Comparison of ENCODE assay signal across 7 cellular contexts in the genomic region with DNA sequence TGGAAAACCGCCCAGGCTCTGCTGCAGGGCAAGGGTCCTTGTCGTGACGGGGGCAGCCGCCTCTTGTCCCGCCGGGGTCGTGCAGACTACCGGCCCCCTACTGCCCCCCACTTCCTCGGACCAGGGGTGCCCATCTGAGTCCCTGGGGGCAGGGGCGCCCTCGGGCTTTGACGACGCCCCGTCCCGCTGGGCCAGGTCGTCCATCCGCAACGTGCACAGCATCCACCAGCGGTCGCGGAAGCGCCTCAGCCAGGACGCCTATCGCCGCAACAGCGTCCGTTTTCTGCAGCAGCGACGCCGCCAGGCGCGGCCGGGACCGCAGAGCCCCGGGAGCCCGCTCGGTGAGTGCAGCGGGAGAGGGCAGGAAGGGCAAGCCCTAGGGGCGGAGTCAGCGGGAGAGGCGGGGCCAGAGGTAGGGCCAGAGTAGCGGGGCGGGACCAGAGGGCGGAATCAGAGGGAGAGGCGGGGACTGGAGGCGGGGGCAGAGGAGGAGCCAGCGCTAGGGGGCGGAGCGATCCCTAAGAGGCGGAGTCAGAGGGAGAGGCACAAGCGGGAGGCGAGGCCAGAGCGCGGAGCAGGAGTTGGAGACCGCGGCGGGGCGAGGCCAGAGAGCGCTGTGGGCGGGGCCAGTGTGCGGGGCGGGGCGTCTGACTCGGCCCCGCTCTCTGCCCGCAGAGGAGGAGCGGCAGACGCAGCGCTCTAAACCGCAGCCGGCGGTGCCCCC.
DNase-seq lines count a peak whose midpoint lies in the region; ATAC-seq and TF ChIP-seq lines count a peak whose summit lies in the region.
"Not testable (repeated sequence)": the region's sequence is repeated elsewhere in the genome, so short reads cannot be mapped to it uniquely, and the experiment has no call there.

No MANE protein-coding gene starts in this region.

- DNase-seq in PC-9 (peak in 1 of 2 experiments; percentile 98), activated T-cell treated with anti-CD3 and anti-CD28 coated beads for 24 hours (ENCODE audit: low read depth) (peak; percentile 83), mesenteric fat pad (ENCODE audit: low spot score) (peak; percentile 93)
- DNase-seq in effector CD4-positive, alpha-beta T cell = peak; percentile 83
- peak; percentile 85 to 86 for DNase-seq in stimulated activated CD4-positive, alpha-beta T cell treated with anti-CD3 and anti-CD28 coated beads, Interleukin-2, amount 100 ng/mL, for 48 hours

- not testable (repeated sequence) for H3K36me3 ChIP-seq in PC-9 (ENCODE audit: low read depth)

- not testable (repeated sequence) for H3K4me1 ChIP-seq in PC-9 (replicated peaks; ENCODE audit: insufficient read depth)

- H4K20me1 ChIP-seq in PC-9 (ENCODE audit: insufficient read depth) = not testable (repeated sequence)

- not testable (repeated sequence) for H3F3A ChIP-seq in PC-9 (ENCODE audit: insufficient read depth, low read depth)

- not testable (repeated sequence) for H3K27me3 ChIP-seq in PC-9 (ENCODE audit: insufficient read depth, low read depth)

- BruUV-seq in PC-9 (replicated peaks; lab: Mats Ljungman, UMichigan) = not testable (repeated sequence)

- CTCF ChIA-PET in PC-9 (lab: Charles Lee) = not testable (repeated sequence)

- intact Hi-C loops in PC-9 (cut with micrococcal nuclease; ENCODE audit: unreplicated experiment) = not testable (repeated sequence)

- not testable (repeated sequence) for H2AFZ ChIP-seq in PC-9

- peak; percentile 92 for ATAC-seq in GM19397 (IDR thresholded peaks at IDR 0.05; ENCODE audit: unreplicated experiment)
- ATAC-seq in HG02970 (IDR thresholded peaks at IDR 0.05; ENCODE audit: low FRiP score, unreplicated experiment) = peak; percentile 80

- not testable (repeated sequence) for TF ChIP-seq CTCF in PC-9 (conservative IDR thresholded peaks at IDR 0.05)

- not testable (repeated sequence) for H3K9me2 ChIP-seq in PC-9 (ENCODE audit: insufficient read depth)

- H3K4me3 ChIP-seq in PC-9 = peak overlapping the region; percentile 36; the same call in 1 of the 2 replicates

- H3K4me2 ChIP-seq in PC-9 = peak overlapping the region; percentile 40; the same call in 1 of the 2 replicates

- H3K9me3 ChIP-seq in PC-9 (ENCODE audit: insufficient read depth, low read depth) = not testable (repeated sequence)

- POLR2A ChIA-PET in PC-9 (lab: Charles Lee; ENCODE audit: unreplicated experiment) = not testable (repeated sequence)

- not testable (repeated sequence) for H3K79me2 ChIP-seq in PC-9 (ENCODE audit: low read depth)

- H3K27ac ChIP-seq in PC-9 = not testable (repeated sequence)
